ENCODE assay signal across 8 cellular contexts in genomic region chr6:33207569-33208088, GRCh38. TPM values are rescaled to one million over a fixed set of nuclear protein-coding genes. Genes with fewer than 3 reads are reported as not detected.
DNase-seq lines count a peak whose midpoint lies in the region; ATAC-seq and TF ChIP-seq lines count a peak whose summit lies in the region.

No MANE protein-coding gene starts in this region.

- no peaks in the 10 kb centered on the region for H3K9me2 ChIP-seq in Karpas-422 (replicated peaks; ENCODE audit: insufficient read depth, low read length)

- DNase-seq in D341Med (ENCODE audit: low spot score) (peak; percentile 64), Karpas-422 (peak; percentile 69), astrocyte of the cerebellum (ENCODE audit: low read depth) (no peak), iPS DF 6.9 (ENCODE audit: low read depth, low spot score) (no peak), AML-193 (lab: John Stamatoyannopoulos, UW) (no peak)

- WGBS in iPS DF 6.9 (ENCODE audit: insufficient coverage, insufficient read length): no CpG with 5 or more reads among the region's 29 CpGs

- H3K4me3 ChIP-seq in Karpas-422 (ENCODE audit: low read length) (peak overlapping the region; percentile 97), astrocyte of the cerebellum (ENCODE audit: low read depth, low read length) (peak overlapping the region; percentile 74), iPS DF 6.9 (ENCODE audit: low read length) (peak overlapping the region; percentile 99; the same call in 1 of the 2 replicates), skeletal muscle satellite cell (ENCODE audit: low read length) (peak overlapping the region; percentile 90)

- TF ChIP-seq CTCF in astrocyte of the cerebellum (IDR thresholded peaks at IDR 0.05; ENCODE audit: low read depth, low read length, missing control alignments): no peak

- H4K20me1 ChIP-seq in Karpas-422 (ENCODE audit: insufficient read depth, low read depth, low read length): no peaks in the 10 kb centered on the region

- H3K27me3 ChIP-seq in Karpas-422 (ENCODE audit: low read length) (no peaks in the 10 kb centered on the region), iPS DF 6.9 (ENCODE audit: control insufficient read depth, insufficient read depth, low read length) (peaks cover 17% of the 10 kb centered on the region; the same call in 1 of the 2 replicates), skeletal muscle satellite cell (ENCODE audit: control insufficient read depth, insufficient read depth, low read length) (peaks cover under 1% of the 10 kb centered on the region)

- H3K9ac ChIP-seq in Karpas-422 (ENCODE audit: low read length): peak overlapping the region; percentile 99
- peak overlapping the region; percentile 100 for H3K9ac ChIP-seq in skeletal muscle satellite cell (ENCODE audit: low read depth, low read length)

- H3K79me2 ChIP-seq in Karpas-422 (ENCODE audit: low read length): peaks cover 6% of the 10 kb centered on the region

- ATAC-seq in GM18907 (IDR thresholded peaks at IDR 0.05; ENCODE audit: unreplicated experiment) (no peak), HG03432 (IDR thresholded peaks at IDR 0.05; ENCODE audit: unreplicated experiment) (no peak)

- H3K36me3 ChIP-seq in Karpas-422 (ENCODE audit: insufficient read depth, low read length) (peaks cover 13% of the 10 kb centered on the region), iPS DF 6.9 (ENCODE audit: control insufficient read depth, insufficient read depth, low read length) (peaks cover 8% of the 10 kb centered on the region; the same call in 1 of the 2 replicates), skeletal muscle satellite cell (ENCODE audit: insufficient read depth, low read length) (peaks cover 32% of the 10 kb centered on the region)

- in situ Hi-C loops in astrocyte of the cerebellum (cut with HindIII; ENCODE audit: low sequenced_read_pairs): no loop called here

- H3K4me2 ChIP-seq in Karpas-422 (ENCODE audit: low read depth, low read length, poor library complexity, severe bottlenecking) (peak overlapping the region; percentile 99), skeletal muscle satellite cell (ENCODE audit: low read length) (peak overlapping the region; percentile 100)

- H3K9me3 ChIP-seq in Karpas-422 (ENCODE audit: low read length): no peaks in the 10 kb centered on the region
- H3K9me3 ChIP-seq in iPS DF 6.9 (ENCODE audit: control insufficient read depth, insufficient read depth, low read length): no peaks in the 10 kb centered on the region
- no peaks in the 10 kb centered on the region for H3K9me3 ChIP-seq in skeletal muscle satellite cell (replicated peaks; ENCODE audit: low read length)

- H3K27ac ChIP-seq in Karpas-422 (ENCODE audit: low read length): peak overlapping the region; percentile 48; the same call in 1 of the 2 replicates
- H3K27ac ChIP-seq in iPS DF 6.9 (ENCODE audit: low read length): no peak overlapping the region

- peak overlapping the region; percentile 93 for H2AFZ ChIP-seq in Karpas-422 (ENCODE audit: low read length)

- H3K4me1 ChIP-seq in Karpas-422 (ENCODE audit: low read length): peaks cover 41% of the 10 kb centered on the region
- H3K4me1 ChIP-seq in iPS DF 6.9 (ENCODE audit: control insufficient read depth, insufficient read depth, low read length): peaks cover 6% of the 10 kb centered on the region
- peaks cover 44% of the 10 kb centered on the region for H3K4me1 ChIP-seq in skeletal muscle satellite cell (ENCODE audit: control insufficient read depth, insufficient read depth, low read length)

RNA-seq across cellular contexts. Expression of gene RING1, which starts 0.7 kb away (rescaled TPM):
- 14.2 and 38.7 TPM in 2 replicates for total RNA-seq in Karpas-422 (2014; rRNA removed; shearing (Covaris generic); ENCODE audit: low replicate concordance)
- total RNA-seq in skeletal muscle satellite cell (2012; rRNA removed): 19.4 and 20.0 TPM in 2 replicates

RNA-seq across cellular contexts. Expression of gene HSD17B8, which starts 3.2 kb away (rescaled TPM):
- total RNA-seq in Karpas-422 (2014; rRNA removed; shearing (Covaris generic); ENCODE audit: low replicate concordance): 15.5 and 26.2 TPM in 2 replicates
- total RNA-seq in skeletal muscle satellite cell (2012; rRNA removed): 3.3 and 3.5 TPM in 2 replicates

RNA-seq across cellular contexts. Expression of gene SLC39A7, which starts 7.0 kb away (rescaled TPM):
- total RNA-seq in Karpas-422 (2014; rRNA removed; shearing (Covaris generic); ENCODE audit: low replicate concordance): 14.0 and 31.9 TPM in 2 replicates
- 70.3 and 84.7 TPM in 2 replicates for total RNA-seq in skeletal muscle satellite cell (2012; rRNA removed)

RNA-seq across cellular contexts. Expression of gene RXRB, which starts 7.2 kb away (rescaled TPM):
- 26.2 and 31.1 TPM in 2 replicates for total RNA-seq in Karpas-422 (2014; rRNA removed; shearing (Covaris generic); ENCODE audit: low replicate concordance)
- total RNA-seq in skeletal muscle satellite cell (2012; rRNA removed): 12.4 and 13.1 TPM in 2 replicates

RNA-seq across cellular contexts. Expression of gene COL11A2, which starts 15.4 kb away (rescaled TPM):
- 0.41 and 1.0 TPM in 2 replicates for total RNA-seq in Karpas-422 (2014; rRNA removed; shearing (Covaris generic); ENCODE audit: low replicate concordance)
- under 0.01 and 0.22 TPM in 2 replicates for total RNA-seq in skeletal muscle satellite cell (2012; rRNA removed)

Comparison
In these comparisons a context has a peak if more than half of its experiments do, and no peak if none do; other contexts are left out.
1. DNase-seq: peak in D341Med (single experiment) and Karpas-422 (single experiment); none in astrocyte of the cerebellum (single experiment), iPS DF 6.9 (single experiment) and AML-193 (0 of 2).
2. Peak in every context shown above with its lines, with median percentiles within 50 percentile points of each other: H3K4me3 ChIP-seq.